Comparison of ENCODE assay signal across 19 cellular contexts in the genomic region with DNA sequence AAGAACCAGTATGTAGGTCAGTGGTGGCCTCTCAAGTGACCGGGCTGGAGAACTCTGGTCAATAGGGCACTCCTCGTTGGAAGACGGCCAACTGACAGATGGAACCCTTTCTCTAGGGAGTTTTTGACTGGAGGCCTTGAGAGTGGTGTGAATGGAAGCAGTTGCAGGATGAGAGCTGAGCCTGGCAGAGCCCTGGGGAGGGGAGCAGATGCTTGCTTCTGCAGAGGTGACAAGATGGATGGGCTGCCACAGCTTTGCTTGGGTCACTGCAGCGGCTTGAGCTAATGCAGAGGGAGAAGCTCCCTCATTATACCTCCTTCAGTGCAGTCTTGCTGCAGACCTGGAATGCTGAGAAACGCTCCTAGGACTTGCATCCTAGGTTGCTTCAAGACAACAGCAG.
DNase-seq lines count a peak whose midpoint lies in the region; TF ChIP-seq lines count a peak whose summit lies in the region.
"Had no signal": no experiment of that assay in that cellular context is flagged by ENCODE, and none has a peak within 500 bp of the region (broad histone marks: within the 10 kb centered on the region; RNA-seq: fewer than 3 reads in every experiment).

No MANE protein-coding gene starts in this region.

- no peaks in the 10 kb centered on the region for H3K36me3 ChIP-seq in WERI-Rb-1
- H3K36me3 ChIP-seq: BLaER1, Peyer's patch had no signal

- no peak overlapping the region for H3K27ac ChIP-seq in WERI-Rb-1
- H3K27ac ChIP-seq: BLaER1, Peyer's patch had no signal

- no peak overlapping the region for H3K4me3 ChIP-seq in WERI-Rb-1 (ENCODE audit: low read depth, low read length)
- H3K4me3 ChIP-seq: BLaER1, K562, Peyer's patch had no signal

- TF ChIP-seq CTCF in WERI-Rb-1 (IDR thresholded peaks at IDR 0.05; ENCODE audit: low read depth, low read length), result no peak
- TF ChIP-seq CTCF in nephron progenitor cell (IDR thresholded peaks at IDR 0.05), result no peak

- H3K36me3 Mint-ChIP-seq in nephron progenitor cell (ENCODE audit: low read depth), result no peaks in the 10 kb centered on the region
- H3K36me3 Mint-ChIP-seq: CD4-positive, alpha-beta memory T cell had no signal

- DNase-seq in ELF-1 (ENCODE audit: low read depth, low spot score), result peak; percentile 29
- peak; percentile 41 for DNase-seq in NCI-H2171 (lab: John Stamatoyannopoulos, UW)
- peak; percentile 58 for DNase-seq in WERI-Rb-1
- peak; percentile 17 for DNase-seq in nephron progenitor cell
- no peak for DNase-seq in NCI-H1105 treated with DMSO at 0.1 percent for 48 hours (lab: John Stamatoyannopoulos, UW)
- DNase-seq in NCI-H146 (lab: John Stamatoyannopoulos, UW), result no peak
- DNase-seq in DMS114 treated with DMSO at 0.1 percent for 48 hours (lab: John Stamatoyannopoulos, UW; ENCODE audit: unreplicated experiment), result no peak
- no peak for DNase-seq in NCI-H2196 treated with DMSO at 0.1 percent for 48 hours (lab: John Stamatoyannopoulos, UW; ENCODE audit: unreplicated experiment)
- DNase-seq: CD4-positive, alpha-beta memory T cell; DND-41; GOT3; NCI-H1105; NCI-H187 treated with DMSO at 0.1 percent for 48 hours; NCI-H510A; NK-92 treated with Interleukin-12 subunit alpha and Interleukin-12 subunit beta, amount 100 ng/mL, for 24 hours; Peyer's patch; T-helper 17 cell had no signal

- peaks cover 18% of the 10 kb centered on the region for H3K9me3 Mint-ChIP-seq in nephron progenitor cell

- no peak overlapping the region for H3K27ac Mint-ChIP-seq in nephron progenitor cell
- H3K27ac Mint-ChIP-seq: CD4-positive, alpha-beta memory T cell; T-helper 17 cell had no signal

- no peak overlapping the region for H3K4me3 Mint-ChIP-seq in nephron progenitor cell
- H3K4me3 Mint-ChIP-seq: CD4-positive, alpha-beta memory T cell; T-helper 17 cell had no signal

- no peaks in the 10 kb centered on the region for H3K27me3 ChIP-seq in WERI-Rb-1 (ENCODE audit: insufficient read depth, low read depth, severe bottlenecking)
- H3K27me3 ChIP-seq: BLaER1, Peyer's patch had no signal

- H3K4me1 Mint-ChIP-seq in nephron progenitor cell, result peaks cover 25% of the 10 kb centered on the region
- H3K4me1 Mint-ChIP-seq: CD4-positive, alpha-beta memory T cell; T-helper 17 cell had no signal

- peaks cover 12% of the 10 kb centered on the region for H3K27me3 Mint-ChIP-seq in nephron progenitor cell (ENCODE audit: low read depth, poor library complexity)

- H3K9me3 ChIP-seq in WERI-Rb-1 (ENCODE audit: severe bottlenecking), result no peaks in the 10 kb centered on the region
- H3K9me3 ChIP-seq: Peyer's patch had no signal

Comparison
In these comparisons a context has a peak if more than half of its experiments do, and no peak if none do; other contexts are left out.
1. DNase-seq: peak in ELF-1 (single experiment), NCI-H2171 (single experiment), WERI-Rb-1 (single experiment) and nephron progenitor cell (single experiment); none in NCI-H1105 treated with DMSO at 0.1 percent for 48 hours (single experiment), NCI-H146 (single experiment), DMS114 treated with DMSO at 0.1 percent for 48 hours (single experiment) and NCI-H2196 treated with DMSO at 0.1 percent for 48 hours (single experiment).